In the genomic region with DNA sequence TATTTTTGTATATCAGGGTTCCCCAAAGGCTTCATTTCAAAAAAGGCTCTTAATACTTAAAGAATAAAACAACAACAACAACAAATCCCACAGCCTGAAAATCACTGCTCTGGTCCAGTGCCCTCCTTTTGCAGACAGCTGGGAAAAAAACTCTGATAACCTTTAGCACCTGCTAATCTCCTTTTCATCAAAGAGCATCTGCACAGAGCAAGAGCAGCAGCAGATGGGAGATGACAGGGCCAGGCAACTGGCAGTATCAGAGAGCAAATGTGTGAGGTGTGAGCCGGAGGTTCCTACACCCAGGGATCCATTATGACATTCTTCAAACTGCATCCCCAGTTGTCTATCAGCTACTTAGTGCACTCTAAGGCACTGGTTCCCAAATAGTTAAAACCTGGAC, we compare ENCODE assay signal across 24 cellular contexts.
"Had no signal": no experiment of that assay in that cellular context is flagged by ENCODE, and none has a peak within 500 bp of the region (broad histone marks: within the 10 kb centered on the region; RNA-seq: fewer than 3 reads in every experiment).

No MANE protein-coding gene starts in this region.

- H3K27ac ChIP-seq: adrenal gland, ascending aorta, brain microvascular endothelial cell, foreskin keratinocyte, left ventricle myocardium inferior, prostate gland, thoracic aorta, vagina had no signal

- H3K9me3 Mint-ChIP-seq: activated CD4-positive, alpha-beta T cell treated with anti-CD3 and anti-CD28 coated beads, Interleukin-2, amount 10 ng/mL, durations not matched to agents 7 days and 5 days; activated CD8-positive, alpha-beta T cell treated with anti-CD3 and anti-CD28 coated beads for 36 hours; dendritic cell treated with granulocyte-macrophage colony-stimulating factor and Interleukin-4, amounts not matched to agents 40 ng/mL and 50 ng/mL, for 4 days; natural killer cell treated with Interleukin-12 subunit alpha and Interleukin-12 subunit beta and Interleukin-15 and Interleukin-18, amount 100 ng/mL, for 72 hours; stimulated activated naive B cell treated with anti-CD40 and anti-IgM and Interleukin-4, amounts not matched to agents 10 μg/mL and 1 μg/mL and 100 μg/mL, for 72 hours; type B pancreatic cell had no signal

- H3K36me3 ChIP-seq: prostate gland had no signal

- H3K4me1 ChIP-seq: ascending aorta, foreskin keratinocyte, prostate gland, vagina had no signal

- DNase-seq: activated CD4-positive, alpha-beta T cell treated with anti-CD3 and anti-CD28 coated beads, Interleukin-2, amount 10 ng/mL, durations not matched to agents 7 days and 5 days; activated CD8-positive, alpha-beta memory T cell treated with anti-CD3 and anti-CD28 coated beads, Interleukin-2, amount 10 ng/mL, durations not matched to agents 7 days and 5 days; activated CD8-positive, alpha-beta T cell treated with anti-CD3 and anti-CD28 coated beads for 36 hours; activated T-cell treated with anti-CD3 and anti-CD28 coated beads for 4 hours; adrenal gland; brain microvascular endothelial cell; caudate nucleus; effector CD4-positive, alpha-beta T cell; foreskin keratinocyte; hippocampal formation; left ventricle myocardium inferior; midbrain; stimulated activated CD4-positive, alpha-beta T cell treated with anti-CD3 and anti-CD28 coated beads, Interleukin-2, amount 100 ng/mL, for 48 hours; stimulated activated CD8-positive, alpha-beta memory T cell treated with anti-CD3 and anti-CD28 coated beads, Interleukin-4, amount 100 ng/mL, for 48 hours; stimulated activated naive B cell treated with anti-CD40 and anti-IgM and Interleukin-4, amounts not matched to agents 10 μg/mL and 1 μg/mL and 100 μg/mL, for 72 hours had no signal

- H3K27me3 Mint-ChIP-seq: activated CD4-positive, alpha-beta T cell treated with anti-CD3 and anti-CD28 coated beads, Interleukin-2, amount 10 ng/mL, durations not matched to agents 7 days and 5 days; activated CD8-positive, alpha-beta memory T cell treated with anti-CD3 and anti-CD28 coated beads, Interleukin-2, amount 10 ng/mL, durations not matched to agents 7 days and 5 days; activated CD8-positive, alpha-beta T cell treated with anti-CD3 and anti-CD28 coated beads for 36 hours; activated naive CD8-positive, alpha-beta T cell; dendritic cell treated with granulocyte-macrophage colony-stimulating factor and Interleukin-4, amounts not matched to agents 40 ng/mL and 50 ng/mL, for 4 days; natural killer cell treated with Interleukin-12 subunit alpha and Interleukin-12 subunit beta and Interleukin-15 and Interleukin-18, amount 100 ng/mL, for 72 hours; stimulated activated naive B cell treated with anti-CD40 and anti-IgM and Interleukin-4, amounts not matched to agents 10 μg/mL and 1 μg/mL and 100 μg/mL, for 72 hours; type B pancreatic cell had no signal

- H3K27ac Mint-ChIP-seq: activated CD4-positive, alpha-beta T cell treated with anti-CD3 and anti-CD28 coated beads, Interleukin-2, amount 10 ng/mL, durations not matched to agents 7 days and 5 days; activated CD8-positive, alpha-beta memory T cell treated with anti-CD3 and anti-CD28 coated beads, Interleukin-2, amount 10 ng/mL, durations not matched to agents 7 days and 5 days; activated CD8-positive, alpha-beta T cell treated with anti-CD3 and anti-CD28 coated beads for 36 hours; activated naive CD8-positive, alpha-beta T cell; dendritic cell treated with granulocyte-macrophage colony-stimulating factor and Interleukin-4, amounts not matched to agents 40 ng/mL and 50 ng/mL, for 4 days; natural killer cell treated with Interleukin-12 subunit alpha and Interleukin-12 subunit beta and Interleukin-15 and Interleukin-18, amount 100 ng/mL, for 72 hours; stimulated activated naive B cell treated with anti-CD40 and anti-IgM and Interleukin-4, amounts not matched to agents 10 μg/mL and 1 μg/mL and 100 μg/mL, for 72 hours; type B pancreatic cell had no signal

- ATAC-seq: activated CD4-positive, CD25-positive, alpha-beta regulatory T cell treated with anti-CD3 and anti-CD28 coated beads, Interleukin-2, amount 50 U/mL, for 24 hours; activated CD8-positive, alpha-beta memory T cell treated with anti-CD3 and anti-CD28 coated beads, Interleukin-2, amount 10 ng/mL, durations not matched to agents 7 days and 5 days; activated CD8-positive, alpha-beta T cell treated with anti-CD3 and anti-CD28 coated beads for 36 hours; foreskin keratinocyte; natural killer cell treated with Interleukin-12 subunit alpha and Interleukin-12 subunit beta and Interleukin-15 and Interleukin-18, amount 100 ng/mL, for 72 hours; stimulated activated naive B cell treated with anti-CD40 and anti-IgM and Interleukin-4, amounts not matched to agents 10 μg/mL and 1 μg/mL and 100 μg/mL, for 72 hours had no signal

- H3K4me3 Mint-ChIP-seq: activated CD4-positive, alpha-beta T cell treated with anti-CD3 and anti-CD28 coated beads, Interleukin-2, amount 10 ng/mL, durations not matched to agents 7 days and 5 days; activated CD8-positive, alpha-beta memory T cell treated with anti-CD3 and anti-CD28 coated beads, Interleukin-2, amount 10 ng/mL, durations not matched to agents 7 days and 5 days; activated CD8-positive, alpha-beta T cell treated with anti-CD3 and anti-CD28 coated beads for 36 hours; activated naive CD8-positive, alpha-beta T cell; dendritic cell treated with granulocyte-macrophage colony-stimulating factor and Interleukin-4, amounts not matched to agents 40 ng/mL and 50 ng/mL, for 4 days; natural killer cell treated with Interleukin-12 subunit alpha and Interleukin-12 subunit beta and Interleukin-15 and Interleukin-18, amount 100 ng/mL, for 72 hours; stimulated activated naive B cell treated with anti-CD40 and anti-IgM and Interleukin-4, amounts not matched to agents 10 μg/mL and 1 μg/mL and 100 μg/mL, for 72 hours; type B pancreatic cell had no signal

- H3K27me3 ChIP-seq: adrenal gland, ascending aorta, brain microvascular endothelial cell, foreskin keratinocyte, vagina had no signal

- H3K9me3 ChIP-seq: adrenal gland, ascending aorta, left ventricle myocardium inferior, prostate gland, thoracic aorta, vagina had no signal

- H3K4me3 ChIP-seq: adrenal gland, ascending aorta, left ventricle myocardium inferior, prostate gland, thoracic aorta, vagina had no signal
